Comparison of ENCODE assay signal across 23 cellular contexts in genomic region chr6:140047321-140047720, GRCh38.
"Had no signal": no experiment of that assay in that cellular context is flagged by ENCODE, and none has a peak within 500 bp of the region (broad histone marks: within the 10 kb centered on the region; RNA-seq: fewer than 3 reads in every experiment).

No MANE protein-coding gene starts in this region.

- DNase-seq: cortex of kidney; effector CD8-positive, alpha-beta T cell; effector memory CD8-positive, alpha-beta T cell; endodermal cell; erythroblast; esophagus squamous epithelium; foreskin fibroblast; foreskin melanocyte; gastrocnemius medialis; glutamatergic neuron; head of caudate nucleus; heart right ventricle; hippocampal formation; left cardiac atrium; left lung; left ventricle myocardium superior; lower lobe of right lung; mesenchymal stem cell; midbrain; naive thymus-derived CD4-positive, alpha-beta T cell; natural killer cell had no signal

- ATAC-seq: effector memory CD8-positive, alpha-beta T cell; esophagus mucosa; gastrocnemius medialis; heart right ventricle; left cardiac atrium; left lung; left ventricle myocardium superior; lower lobe of right lung; naive thymus-derived CD4-positive, alpha-beta T cell; natural killer cell had no signal

- H3K4me3 ChIP-seq: esophagus squamous epithelium, gastrocnemius medialis, heart right ventricle, left lung, lower lobe of right lung had no signal

- H3K36me3 ChIP-seq: esophagus squamous epithelium, gastrocnemius medialis, heart right ventricle, left lung, lower lobe of right lung had no signal

- H3K27ac ChIP-seq: epithelial cell of prostate, esophagus squamous epithelium, gastrocnemius medialis, heart right ventricle, left lung, lower lobe of right lung had no signal

- H3K27me3 ChIP-seq: esophagus squamous epithelium, gastrocnemius medialis, heart right ventricle, left lung had no signal

- H3K9me3 ChIP-seq: esophagus squamous epithelium, gastrocnemius medialis, left lung, lower lobe of right lung had no signal

- H3K4me1 ChIP-seq: lower lobe of right lung had no signal
